In the genomic region with DNA sequence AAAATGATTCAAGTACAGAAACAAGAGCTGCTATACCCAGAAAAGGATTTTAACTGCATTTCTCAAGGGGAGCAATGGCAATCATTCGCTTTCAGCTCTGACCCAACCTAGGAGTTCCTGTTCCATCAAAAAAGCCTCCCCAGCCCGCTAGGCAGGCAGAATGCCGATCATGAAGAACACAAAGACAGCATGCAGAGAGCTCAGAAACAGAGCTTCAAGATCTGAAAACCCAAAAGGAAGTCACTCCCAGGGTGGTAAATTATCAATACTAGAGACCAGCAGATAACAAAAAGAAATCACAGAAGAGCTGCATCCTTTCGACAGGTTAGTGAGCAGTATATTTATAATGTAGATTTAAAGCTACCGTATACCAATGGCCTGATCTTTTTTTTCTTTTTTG, we compare ENCODE assay signal across 20 cellular contexts.
"Had no signal": no experiment of that assay in that cellular context is flagged by ENCODE, and none has a peak within 500 bp of the region (broad histone marks: within the 10 kb centered on the region; RNA-seq: fewer than 3 reads in every experiment).

No MANE protein-coding gene starts in this region.

- DNase-seq: activated CD4-positive, alpha-beta T cell treated with anti-CD3 and anti-CD28 coated beads, Interleukin-2, amount 50 U/mL, for 48 hours; activated naive CD4-positive, alpha-beta T cell treated with Interleukin-2 at 50 U/mL for 16 hours; activated naive CD8-positive, alpha-beta T cell treated with anti-CD3 and anti-CD28 coated beads, Interleukin-2, amount 10 ng/mL, durations not matched to agents 7 days and 5 days; amygdala; body of pancreas; effector memory CD8-positive, alpha-beta T cell; foreskin fibroblast; left cardiac atrium; mesenchymal stem cell; natural killer cell; occipital lobe; retina; stimulated activated CD8-positive, alpha-beta memory T cell treated with anti-CD3 and anti-CD28 coated beads, Interleukin-4, amount 100 ng/mL, for 48 hours; stimulated activated naive CD4-positive, alpha-beta T cell treated with Interleukin-2 at 50 U/mL for 16 hours; T-helper 2 cell had no signal

- H3K27me3 Mint-ChIP-seq: activated T-helper 17 cell treated with anti-CD3 and anti-CD28 coated beads, Interleukin-2, amount 50 U/mL, for 72 hours; effector memory CD8-positive, alpha-beta T cell had no signal

- H3K27me3 ChIP-seq: body of pancreas, hepatocyte, thyroid gland had no signal

- H3K4me3 ChIP-seq: body of pancreas, hepatocyte, thyroid gland had no signal

- H3K79me2 ChIP-seq: hepatocyte had no signal

- ATAC-seq: activated T-helper 17 cell treated with anti-CD3 and anti-CD28 coated beads, Interleukin-2, amount 50 U/mL, for 72 hours; body of pancreas; effector memory CD8-positive, alpha-beta T cell; left cardiac atrium; natural killer cell had no signal

- H3K4me1 ChIP-seq: body of pancreas had no signal

- H2AFZ ChIP-seq: hepatocyte had no signal

- H3K27ac ChIP-seq: body of pancreas, epithelial cell of prostate, hepatocyte, thyroid gland, VCaP had no signal

- H3K36me3 ChIP-seq: thyroid gland had no signal

- H3K27ac Mint-ChIP-seq: activated naive CD8-positive, alpha-beta T cell treated with anti-CD3 and anti-CD28 coated beads, Interleukin-2, amount 10 ng/mL, durations not matched to agents 7 days and 5 days; activated T-helper 17 cell treated with anti-CD3 and anti-CD28 coated beads, Interleukin-2, amount 50 U/mL, for 72 hours; effector memory CD8-positive, alpha-beta T cell; natural killer cell had no signal

- H3K4me2 ChIP-seq: hepatocyte had no signal

- H3K4me3 Mint-ChIP-seq: activated naive CD8-positive, alpha-beta T cell treated with anti-CD3 and anti-CD28 coated beads, Interleukin-2, amount 10 ng/mL, durations not matched to agents 7 days and 5 days; activated T-helper 17 cell treated with anti-CD3 and anti-CD28 coated beads, Interleukin-2, amount 50 U/mL, for 72 hours; effector memory CD8-positive, alpha-beta T cell; natural killer cell had no signal

- H3K9me3 ChIP-seq: body of pancreas, thyroid gland had no signal
